Comparison of ENCODE assay signal across 22 cellular contexts in genomic region chr11:26014456-26015115, GRCh38.
"Had no signal": no experiment of that assay in that cellular context is flagged by ENCODE, and none has a peak within 500 bp of the region (broad histone marks: within the 10 kb centered on the region; RNA-seq: fewer than 3 reads in every experiment).

No MANE protein-coding gene starts in this region.

- DNase-seq: activated CD4-positive, alpha-beta memory T cell treated with anti-CD3 and anti-CD28 coated beads for 36 hours; activated CD4-positive, alpha-beta T cell treated with anti-CD3 and anti-CD28 coated beads for 48 hours; activated effector memory CD4-positive, alpha-beta T cell treated with Interleukin-2 at 50 U/mL for 16 hours; activated naive CD4-positive, alpha-beta T cell treated with anti-CD3 and anti-CD28 coated beads for 36 hours; activated T-cell treated with anti-CD3 and anti-CD28 coated beads, Interleukin-2, amount 50 U/mL, for 72 hours; amygdala; cortex of kidney; endodermal cell; gastrocnemius medialis; hypothalamus; left cardiac atrium; nephron progenitor cell; retina; sigmoid colon; stimulated activated CD4-positive, alpha-beta T cell treated with anti-CD3 and anti-CD28 coated beads, Interleukin-15, amount 100 ng/mL, for 24 hours; stomach had no signal

- H3K4me1 Mint-ChIP-seq: memory B cell; nephron progenitor cell; stimulated activated memory B cell treated with anti-CD40 and anti-IgM and Interleukin-4, amounts not matched to agents 10 μg/mL and 1 μg/mL and 100 μg/mL, for 72 hours had no signal

- H3K27me3 Mint-ChIP-seq: activated CD4-positive, alpha-beta memory T cell treated with anti-CD3 and anti-CD28 coated beads for 36 hours; memory B cell; progenitor cell of endocrine pancreas; stimulated activated memory B cell treated with anti-CD40 and anti-IgM and Interleukin-4, amounts not matched to agents 10 μg/mL and 1 μg/mL and 100 μg/mL, for 72 hours had no signal

- H3K4me2 ChIP-seq: smooth muscle cell had no signal

- H3K36me3 Mint-ChIP-seq: activated CD4-positive, alpha-beta memory T cell treated with anti-CD3 and anti-CD28 coated beads for 36 hours; memory B cell; stimulated activated memory B cell treated with anti-CD40 and anti-IgM and Interleukin-4, amounts not matched to agents 10 μg/mL and 1 μg/mL and 100 μg/mL, for 72 hours had no signal

- H3K4me3 Mint-ChIP-seq: activated CD4-positive, alpha-beta memory T cell treated with anti-CD3 and anti-CD28 coated beads for 36 hours; activated naive CD4-positive, alpha-beta T cell treated with anti-CD3 and anti-CD28 coated beads for 36 hours; activated T-cell treated with anti-CD3 and anti-CD28 coated beads, Interleukin-2, amount 50 U/mL, for 72 hours; endodermal cell; memory B cell; nephron progenitor cell; stimulated activated memory B cell treated with anti-CD40 and anti-IgM and Interleukin-4, amounts not matched to agents 10 μg/mL and 1 μg/mL and 100 μg/mL, for 72 hours had no signal

- H3K27me3 ChIP-seq: gastrocnemius medialis, sigmoid colon, stomach, suprapubic skin, tibial nerve had no signal

- H3K27ac ChIP-seq: gastrocnemius medialis, sigmoid colon, stomach, suprapubic skin, tibial nerve had no signal

- H3K4me3 ChIP-seq: gastrocnemius medialis, sigmoid colon, smooth muscle cell, stomach, suprapubic skin, tibial nerve had no signal

- H3K9me3 ChIP-seq: gastrocnemius medialis, sigmoid colon, stomach, suprapubic skin, tibial nerve had no signal

- H3K4me1 ChIP-seq: gastrocnemius medialis, suprapubic skin, tibial nerve had no signal

- H3K9me3 Mint-ChIP-seq: endodermal cell; nephron progenitor cell; stimulated activated memory B cell treated with anti-CD40 and anti-IgM and Interleukin-4, amounts not matched to agents 10 μg/mL and 1 μg/mL and 100 μg/mL, for 72 hours had no signal

- H3K27ac Mint-ChIP-seq: activated CD4-positive, alpha-beta memory T cell treated with anti-CD3 and anti-CD28 coated beads for 36 hours; activated naive CD4-positive, alpha-beta T cell treated with anti-CD3 and anti-CD28 coated beads for 36 hours; activated T-cell treated with anti-CD3 and anti-CD28 coated beads, Interleukin-2, amount 50 U/mL, for 72 hours; endodermal cell; memory B cell; nephron progenitor cell; progenitor cell of endocrine pancreas; stimulated activated memory B cell treated with anti-CD40 and anti-IgM and Interleukin-4, amounts not matched to agents 10 μg/mL and 1 μg/mL and 100 μg/mL, for 72 hours had no signal

- H3K36me3 ChIP-seq: gastrocnemius medialis, sigmoid colon, stomach, suprapubic skin, tibial nerve had no signal
